Comparison of ENCODE assay signal across 9 cellular contexts in genomic region chr15:94070341-94071275, GRCh38.
DNase-seq lines count a peak whose midpoint lies in the region; ATAC-seq and FAIRE-seq lines count a peak whose summit lies in the region.
"Had no signal": no experiment of that assay in that cellular context is flagged by ENCODE, and none has a peak within 500 bp of the region (broad histone marks: within the 10 kb centered on the region; RNA-seq: fewer than 3 reads in every experiment).

No MANE protein-coding gene starts in this region.

- H3K27ac Mint-ChIP-seq in stimulated activated naive CD8-positive, alpha-beta T cell treated with anti-CD3 and anti-CD28 coated beads, Interleukin-15, amount 100 ng/mL, for 72 hours: peak overlapping the region in 1 of 2 donors; percentile 43

- peak; percentile 35 for FAIRE-seq in urothelium cell line (lab: Jason Lieb, UNC)
- FAIRE-seq: islet of Langerhans had no signal

- no peaks in the 10 kb centered on the region for H3K4me1 Mint-ChIP-seq in stimulated activated naive CD8-positive, alpha-beta T cell treated with anti-CD3 and anti-CD28 coated beads, Interleukin-15, amount 100 ng/mL, for 72 hours

- DNase-seq in SIG-M5 treated with dmso at 0.1 percent for 504 hours (lab: John Stamatoyannopoulos, UW; ENCODE audit: unreplicated experiment) (peak; percentile 16), SIG-M5 (lab: John Stamatoyannopoulos, UW) (no peak), NCI-H524 (lab: John Stamatoyannopoulos, UW) (peak; percentile 51 to 74), globus pallidus (ENCODE audit: low spot score) (peak; percentile 13), urothelium cell line (ENCODE audit: low spot score) (peak; percentile 73), ureter (ENCODE audit: low spot score) (no peak), KBM-7 (no peak)
- DNase-seq in stimulated activated naive CD8-positive, alpha-beta T cell treated with anti-CD3 and anti-CD28 coated beads, Interleukin-15, amount 100 ng/mL, for 72 hours: no peak

- peaks cover 9% of the 10 kb centered on the region for H3K27me3 Mint-ChIP-seq in stimulated activated naive CD8-positive, alpha-beta T cell treated with anti-CD3 and anti-CD28 coated beads, Interleukin-15, amount 100 ng/mL, for 72 hours

- H3K4me3 Mint-ChIP-seq in stimulated activated naive CD8-positive, alpha-beta T cell treated with anti-CD3 and anti-CD28 coated beads, Interleukin-15, amount 100 ng/mL, for 72 hours: no peak overlapping the region

- in situ Hi-C loops in KBM-7 (cut with MboI; ENCODE audit: low pct_unique_long_range_greater_than_20kb, low sequenced_read_pairs): no loop called here

- no peaks in the 10 kb centered on the region for H3K9me3 Mint-ChIP-seq in stimulated activated naive CD8-positive, alpha-beta T cell treated with anti-CD3 and anti-CD28 coated beads, Interleukin-15, amount 100 ng/mL, for 72 hours

- ATAC-seq in stimulated activated naive CD8-positive, alpha-beta T cell treated with anti-CD3 and anti-CD28 coated beads, Interleukin-15, amount 100 ng/mL, for 72 hours: no peak

Comparison
In these comparisons a context has a peak if more than half of its experiments do, and no peak if none do; other contexts are left out.
1. DNase-seq: peak in SIG-M5 treated with dmso at 0.1 percent for 504 hours (single experiment), NCI-H524 (2 of 2), globus pallidus (single experiment) and urothelium cell line (single experiment); none in SIG-M5 (single experiment), stimulated activated naive CD8-positive, alpha-beta T cell treated with anti-CD3 and anti-CD28 coated beads, Interleukin-15, amount 100 ng/mL, for 72 hours (0 of 2), ureter (single experiment) and KBM-7 (single experiment).